2 cellular contexts compared by ENCODE assay signal in the genomic region with DNA sequence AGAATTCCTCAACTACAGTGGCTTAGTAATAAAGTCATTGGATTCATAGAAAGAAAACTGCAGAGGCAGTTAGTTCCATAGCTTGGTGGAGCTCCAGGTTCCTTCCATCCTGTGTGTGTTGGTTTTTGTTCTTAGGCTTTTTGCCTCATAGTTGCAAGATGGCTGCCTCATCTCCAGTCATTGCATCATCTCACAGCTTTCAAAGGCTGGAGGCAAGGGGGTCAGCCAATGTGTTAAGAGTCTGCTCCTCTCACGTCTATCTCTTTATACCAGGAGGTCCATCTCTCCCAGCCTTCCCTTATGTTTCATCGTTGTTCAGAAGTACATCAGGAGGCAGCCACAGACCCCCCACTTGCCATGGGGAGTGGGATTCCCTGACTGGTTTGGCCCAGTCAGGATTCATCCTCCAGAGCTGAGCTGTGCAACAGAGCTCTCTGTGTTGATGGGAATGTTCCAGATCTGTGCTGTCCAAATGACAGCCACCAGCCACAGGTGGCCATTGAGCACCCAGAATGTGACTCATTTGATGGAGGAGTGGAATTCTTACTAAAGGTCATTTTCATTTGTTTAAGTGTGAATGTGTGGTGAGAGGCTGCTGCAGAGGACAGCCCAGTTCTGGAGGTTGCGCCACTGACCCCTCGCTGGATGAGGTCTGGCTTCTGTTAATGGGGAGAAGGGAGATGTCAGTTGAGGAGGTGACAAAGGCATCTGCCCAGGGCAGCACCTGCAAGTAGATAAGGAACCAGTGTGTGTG.
TF ChIP-seq lines count a peak whose summit lies in the region.

No MANE protein-coding gene starts in this region.

TF ChIP-seq in HEK293, 187 proteins besides CTCF, POLR2A, EP300 and RAD21:
- peak; percentile 75 for TF ChIP-seq SCRT2 (tag by site-specific recombination; IDR thresholded peaks at IDR 0.05)

TF ChIP-seq in HepG2, 621 proteins besides CTCF, POLR2A, EP300 and RAD21:
- peak; percentile 36 for TF ChIP-seq CEBPG (CRISPR knock-in tag; IDR thresholded peaks at IDR 0.05)
- TF ChIP-seq ZNF12 (CRISPR knock-in tag; IDR thresholded peaks at IDR 0.05), result peak; percentile 72; the same call in 1 of the 2 replicates
- TF ChIP-seq CEBPB (IDR thresholded peaks at IDR 0.05; ENCODE audit: borderline replicate concordance, low read depth, low read length), result peak; percentile 13; the same call in 1 of the 2 replicates
